In the genomic region with DNA sequence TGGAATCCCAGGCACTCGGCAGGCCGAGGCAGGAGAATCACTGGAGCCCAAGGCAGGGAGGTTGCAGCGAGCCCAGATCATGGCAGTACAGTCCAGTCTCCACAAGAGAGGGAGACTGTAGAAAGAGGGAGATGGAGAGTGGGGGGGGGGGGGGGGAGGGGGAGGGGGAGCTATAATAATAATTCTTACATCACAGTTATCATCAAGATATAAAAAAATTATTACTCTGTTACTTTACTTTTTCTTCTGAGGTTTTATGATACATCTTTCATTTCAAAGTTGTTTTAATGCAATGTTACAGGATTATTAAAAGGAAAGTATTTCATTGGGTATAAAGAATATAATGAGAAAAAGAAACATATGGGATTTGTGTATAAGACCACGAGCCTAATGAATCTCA, we compare ENCODE assay signal across 8 cellular contexts. TPM values are rescaled to one million over a fixed set of nuclear protein-coding genes. Genes with fewer than 3 reads are reported as not detected.
"Had no signal": no experiment of that assay in that cellular context is flagged by ENCODE, and none has a peak within 500 bp of the region (broad histone marks: within the 10 kb centered on the region; RNA-seq: fewer than 3 reads in every experiment).

No MANE protein-coding gene starts in this region.

- H3K4me3 Mint-ChIP-seq: IgD-negative memory B cell had no signal

- DNase-seq: IMR-90, KBM-7, KG1 had no signal

- FAIRE-seq: HTR-8/SVneo had no signal

- H3K27ac Mint-ChIP-seq: IgD-negative memory B cell had no signal

- H3K36me3 Mint-ChIP-seq: IgD-negative memory B cell had no signal

- H3K9me3 Mint-ChIP-seq: IgD-negative memory B cell had no signal

- H3K27ac ChIP-seq: HL-60 had no signal

RNA-seq across cellular contexts. Expression of a gene that starts 17.8 kb away (rescaled TPM):
- total RNA-seq: HT-29, HT1080, IMR-90 had no signal
- polyA plus RNA-seq: IMR-90 had no signal
